ENCODE assay signal across 24 cellular contexts in genomic region chr1:43039228-43040055, GRCh38.
DNase-seq lines count a peak whose midpoint lies in the region; ATAC-seq, FAIRE-seq and TF ChIP-seq lines count a peak whose summit lies in the region.
"Had no signal": no experiment of that assay in that cellular context is flagged by ENCODE, and none has a peak within 500 bp of the region (broad histone marks: within the 10 kb centered on the region; RNA-seq: fewer than 3 reads in every experiment).

No MANE protein-coding gene starts in this region.

- in situ Hi-C loops in K562 (cut with MboI), result no loop called here

- no peak overlapping the region for H3K27ac ChIP-seq in K562 (ENCODE audit: extremely low read depth, low read depth, low read length)
- H3K27ac ChIP-seq: left lung, upper lobe of right lung had no signal

- TF ChIP-seq EP300 in K562 (IDR thresholded peaks at IDR 0.05; ENCODE audit: low read length), result no peak

- peaks cover 6 to 13% of the 10 kb centered on the region in 2 experiments for H3K4me1 ChIP-seq in K562 (replicated peaks in 1 of 2; ENCODE audit: control insufficient read depth in 2 of 2, insufficient read depth in 2 of 2, low read length in 2 of 2)

- TF ChIP-seq CTCF in K562 (IDR thresholded peaks at IDR 0.05 in 2 of 3, conservative IDR thresholded peaks at IDR 0.05 in 1 of 3; ENCODE audit: insufficient read depth in 2 of 3, low read depth in 1 of 3, low read length in 3 of 3), result no peak
- TF ChIP-seq CTCF in mesothelial cell of epicardium (IDR thresholded peaks at IDR 0.05; ENCODE audit: unreplicated experiment), result no peak
- no peak for TF ChIP-seq CTCF in MCF 10A (IDR thresholded peaks at IDR 0.05; ENCODE audit: unreplicated experiment)

- H3K36me3 Mint-ChIP-seq in mesothelial cell of epicardium (no peaks in the 10 kb centered on the region), MCF 10A (ENCODE audit: insufficient read depth, unreplicated experiment) (no peaks in the 10 kb centered on the region)
- H3K36me3 Mint-ChIP-seq: activated naive CD8-positive, alpha-beta T cell treated with anti-CD3 and anti-CD28 coated beads, Interleukin-2, amount 10 ng/mL, durations not matched to agents 7 days and 5 days had no signal

- H3K4me3 ChIP-seq in K562, result no peak overlapping the region
- H3K4me3 ChIP-seq: left lung, upper lobe of right lung had no signal

- no peaks in the 10 kb centered on the region for H4K20me1 ChIP-seq in K562 (replicated peaks; ENCODE audit: control insufficient read depth, insufficient read depth, low read length)

- intact Hi-C loops in K562 (cut with micrococcal nuclease), result no loop called here
- intact Hi-C loops in MCF 10A (cut with micrococcal nuclease), result no loop called here

- H3K4me2 ChIP-seq in K562 (ENCODE audit: insufficient read depth, low read length), result no peak overlapping the region

- WGBS in K562 (ENCODE audit: insufficient coverage, low coverage, missing lambda C conversion rate), result 26% methylated on average over 14 of the region's 14 CpGs

- 0 out of 4 replicates have a peak overlapping the region, but pooled peaks of 1 of the 2 experiments have one; percentile 22 for H3K9ac ChIP-seq in K562 (ENCODE audit: insufficient read depth in 1 of 2, low read depth in 2 of 2, low read length in 2 of 2)

- POLR2A ChIA-PET in K562 (lab: Yijun Ruan, JAX) (interaction anchor here (0.7 to 1.2 kb wide), 2 partner anchors 11 to 63 kb away, joined by 3 to 5 read pairs; no protein-coding TSS in a partner anchor), MCF 10A (lab: Yijun Ruan, JAX) (interaction anchor here (0.7 to 1.0 kb wide), 3 partner anchors 17 to 83 kb away, joined by 3 to 5 read pairs (median 4); no protein-coding TSS in a partner anchor)

- H3K36me3 ChIP-seq in K562 (ENCODE audit: control insufficient read depth, insufficient read depth, low read length), result no peaks in the 10 kb centered on the region
- H3K36me3 ChIP-seq: left lung, upper lobe of right lung had no signal

- BruUV-seq in K562 (replicated peaks; lab: Mats Ljungman, UMichigan) (no TSS peak), MCF 10A (replicated peaks; lab: Mats Ljungman, UMichigan) (no TSS peak)

- H3K27me3 ChIP-seq in K562 (ENCODE audit: control insufficient read depth in 2 of 2, insufficient read depth in 2 of 2, low read length in 2 of 2), result no peaks in the 10 kb centered on the region
- H3K27me3 ChIP-seq: left lung, upper lobe of right lung had no signal

- ATAC-seq in K562, result no peak; the same call in 2 of the 3 replicates
- ATAC-seq in HG03378 (IDR thresholded peaks at IDR 0.05; ENCODE audit: unreplicated experiment), result no peak
- ATAC-seq in GM21423 (IDR thresholded peaks at IDR 0.05; ENCODE audit: unreplicated experiment), result no peak
- ATAC-seq in HG03175 (IDR thresholded peaks at IDR 0.05; ENCODE audit: unreplicated experiment), result no peak
- ATAC-seq: left lung, Panc1, upper lobe of right lung had no signal

- H3K9me3 Mint-ChIP-seq in mesothelial cell of epicardium (no peaks in the 10 kb centered on the region), MCF 10A (ENCODE audit: unreplicated experiment) (no peaks in the 10 kb centered on the region)
- H3K9me3 Mint-ChIP-seq: activated CD4-positive, alpha-beta T cell treated with anti-CD3 and anti-CD28 coated beads, Interleukin-2, amount 10 ng/mL, durations not matched to agents 24 days and 14 days; activated naive CD8-positive, alpha-beta T cell treated with anti-CD3 and anti-CD28 coated beads, Interleukin-2, amount 10 ng/mL, durations not matched to agents 7 days and 5 days; activated T-helper 2 cell treated with anti-CD3 and anti-CD28 coated beads, Interferon-gamma antibody, Interleukin-2, Interleukin-4, amounts not matched to agents 10 μg/mL and 5 μg/mL and 100 μg/mL, durations not matched to agents 14 hours and 24 hours and 36 hours; HFFc6 had no signal

- H3K27me3 Mint-ChIP-seq in mesothelial cell of epicardium (ENCODE audit: low read depth) (no peaks in the 10 kb centered on the region), MCF 10A (ENCODE audit: insufficient read depth, unreplicated experiment) (no peaks in the 10 kb centered on the region)
- H3K27me3 Mint-ChIP-seq: B cell had no signal

- H3K4me1 Mint-ChIP-seq in mesothelial cell of epicardium (peaks cover 30% of the 10 kb centered on the region), MCF 10A (ENCODE audit: insufficient read depth, unreplicated experiment) (peaks cover 4% of the 10 kb centered on the region)

- no peaks in the 10 kb centered on the region for H3K9me3 ChIP-seq in K562 (replicated peaks; ENCODE audit: control insufficient read depth, insufficient read depth, low read depth, low read length)
- H3K9me3 ChIP-seq: left lung, upper lobe of right lung had no signal

- CTCF ChIA-PET in K562 (lab: Yijun Ruan, JAX; ENCODE audit: low intra/inter-chr PET ratio) (no interaction called here), MCF 10A (lab: Yijun Ruan, JAX) (interaction anchor here (0.6 kb wide), 1 partner anchor 64 kb away, joined by 3 read pairs; no protein-coding TSS in a partner anchor)

- DNase-seq in NCI-H748 (lab: John Stamatoyannopoulos, UW; ENCODE audit: unreplicated experiment) (peak; percentile 62), NCI-H748 treated with DMSO at 0.1 percent for 48 hours (lab: John Stamatoyannopoulos, UW) (no peak), K562 (ENCODE audit: extremely low read depth in 1 of 4, low spot score in 3 of 4) (no peak), mesothelial cell of epicardium (ENCODE audit: low spot score in 2 of 2, unreplicated experiment in 2 of 2) (no peak), MCF 10A (ENCODE audit: unreplicated experiment) (no peak)
- DNase-seq: activated CD4-positive, alpha-beta T cell treated with anti-CD3 and anti-CD28 coated beads, Interleukin-2, amount 10 ng/mL, durations not matched to agents 24 days and 14 days; activated CD8-positive, alpha-beta memory T cell treated with anti-CD3 and anti-CD28 coated beads, Interleukin-2, amount 50 U/mL, for 4 hours; activated naive CD8-positive, alpha-beta T cell treated with anti-CD3 and anti-CD28 coated beads, Interleukin-2, amount 10 ng/mL, durations not matched to agents 7 days and 5 days; HFFc6; left lung; midbrain; NCI-H1105 treated with DMSO at 0.1 percent for 48 hours; NCI-H2171; upper lobe of right lung had no signal

- 0 out of 2 replicates have a peak overlapping the region, but pooled peaks have one; percentile 29 for H2AFZ ChIP-seq in K562 (ENCODE audit: low read depth, low read length)

- no peak for FAIRE-seq in K562 (lab: Jason Lieb, UNC)
- FAIRE-seq: A204.1, colon, endometrium, HTR-8/SVneo had no signal

- H3K9me1 ChIP-seq in K562 (ENCODE audit: control insufficient read depth, insufficient read depth, low read length), result no peaks in the 10 kb centered on the region

- H3K27ac Mint-ChIP-seq in mesothelial cell of epicardium (peak overlapping the region; percentile 45), MCF 10A (ENCODE audit: low read depth, unreplicated experiment) (no peak overlapping the region)
- H3K27ac Mint-ChIP-seq: activated CD4-positive, alpha-beta T cell treated with anti-CD3 and anti-CD28 coated beads, Interleukin-2, amount 10 ng/mL, durations not matched to agents 24 days and 14 days; activated naive CD8-positive, alpha-beta T cell treated with anti-CD3 and anti-CD28 coated beads, Interleukin-2, amount 10 ng/mL, durations not matched to agents 7 days and 5 days; activated T-helper 2 cell treated with anti-CD3 and anti-CD28 coated beads, Interferon-gamma antibody, Interleukin-2, Interleukin-4, amounts not matched to agents 10 μg/mL and 5 μg/mL and 100 μg/mL, durations not matched to agents 14 hours and 24 hours and 36 hours; B cell; HFFc6 had no signal

- no peaks in the 10 kb centered on the region for H3K79me2 ChIP-seq in K562 (ENCODE audit: control insufficient read depth, insufficient read depth, low read length)

- H3K4me3 Mint-ChIP-seq in mesothelial cell of epicardium (no peak overlapping the region), MCF 10A (ENCODE audit: unreplicated experiment) (no peak overlapping the region)
- H3K4me3 Mint-ChIP-seq: activated CD4-positive, alpha-beta T cell treated with anti-CD3 and anti-CD28 coated beads, Interleukin-2, amount 10 ng/mL, durations not matched to agents 24 days and 14 days; activated naive CD8-positive, alpha-beta T cell treated with anti-CD3 and anti-CD28 coated beads, Interleukin-2, amount 10 ng/mL, durations not matched to agents 7 days and 5 days; B cell; HFFc6 had no signal

- no peak for TF ChIP-seq POLR2A in K562 (conservative IDR thresholded peaks at IDR 0.05)

- no peak for TF ChIP-seq RAD21 in K562 (CRISPR knock-in tag; conservative IDR thresholded peaks at IDR 0.05 in 1 of 2, IDR thresholded peaks at IDR 0.05 in 1 of 2)

TF ChIP-seq in K562, 482 proteins besides CTCF, POLR2A, EP300 and RAD21:
- TF ChIP-seq VEZF1 (CRISPR knock-in tag; IDR thresholded peaks at IDR 0.05) (0 out of 2 replicates have a peak, but pooled peaks have one; percentile 34), RBFOX2 (IDR thresholded peaks at IDR 0.05; ENCODE audit: low read depth, low read length) (no peak), NFIC (IDR thresholded peaks at IDR 0.05) (peak; percentile 20; the same call in 1 of the 2 replicates)
